In genomic region chr7:140924821-140925421, GRCh38 we compare ENCODE assay signal across 8 cellular contexts. TPM values are rescaled to one million over a fixed set of nuclear protein-coding genes. Genes with fewer than 3 reads are reported as not detected.
A peak's percentile ranks its signal among the peaks of the same experiment; 100 is the strongest.
DNase-seq lines count a peak whose midpoint lies in the region; ATAC-seq and TF ChIP-seq lines count a peak whose summit lies in the region.

Gene BRAF, minus strand, starts transcription at chr7:140924929. Its CDS starts 226 bp downstream, at chr7:140924703.

- ATAC-seq in GM21576 (IDR thresholded peaks at IDR 0.05; ENCODE audit: unreplicated experiment): peak; percentile 50

- DNase-seq in DMS 273 treated with DMSO at 0.1 percent for 48 hours (lab: John Stamatoyannopoulos, UW) (peak; percentile 71), OCI-M2 (lab: John Stamatoyannopoulos, UW; ENCODE audit: unreplicated experiment) (peak; percentile 87), epithelial cell of proximal tubule (ENCODE audit: low read depth) (peak; percentile 32), mucosa of gallbladder (ENCODE audit: low spot score) (peak; percentile 92)
- DNase-seq in activated T-cell treated with anti-CD3 and anti-CD28 coated beads, Interleukin-2, amount 50 U/mL, for 1 hour: peak; percentile 99
- peak; percentile 89 for DNase-seq in stimulated activated CD8-positive, alpha-beta memory T cell treated with anti-CD3 and anti-CD28 coated beads, Interleukin-4, amount 100 ng/mL, for 24 hours (ENCODE audit: low read depth)

- no peak for TF ChIP-seq EP300 in Ishikawa (IDR thresholded peaks at IDR 0.05; ENCODE audit: borderline replicate concordance)

- no peak for TF ChIP-seq CTCF in epithelial cell of proximal tubule (conservative IDR thresholded peaks at IDR 0.05; ENCODE audit: low read depth, low read length)

- H3K4me3 ChIP-seq in epithelial cell of proximal tubule (ENCODE audit: low read depth, low read length): peak within 1 kb of the TSS; percentile 91

- TF ChIP-seq RAD21 in Ishikawa (IDR thresholded peaks at IDR 0.05; ENCODE audit: low read depth): no peak

TF ChIP-seq in Ishikawa, 13 proteins besides CTCF, POLR2A, EP300 and RAD21:
- TF ChIP-seq EGR1 (IDR thresholded peaks at IDR 0.05) (no peak), CEBPB (IDR thresholded peaks at IDR 0.05) (peak; percentile 3; the same call in 1 of the 2 replicates), TEAD4 (IDR thresholded peaks at IDR 0.05) (no peak), TAF1 (IDR thresholded peaks at IDR 0.05; ENCODE audit: low read depth) (no peak; the same call in 1 of the 2 replicates), REST (IDR thresholded peaks at IDR 0.05; ENCODE audit: low read depth) (no peak), USF1 (IDR thresholded peaks at IDR 0.05) (peak; percentile 71), YY1 (IDR thresholded peaks at IDR 0.05; ENCODE audit: low read depth) (no peak), MAX (IDR thresholded peaks at IDR 0.05) (peak; percentile 71; the same call in 1 of the 2 replicates), CREB1 (IDR thresholded peaks at IDR 0.05; ENCODE audit: low read depth) (peak; percentile 98), TCF12 (IDR thresholded peaks at IDR 0.05; ENCODE audit: low read depth) (no peak)

RNA-seq across cellular contexts. Expression of gene BRAF, which starts in this region (rescaled TPM):
- total RNA-seq in epithelial cell of proximal tubule: 7.0 and 7.3 TPM in 2 replicates
- total RNA-seq in mucosa of gallbladder: 33.7 TPM

Comparison
In these comparisons a context has a peak if more than half of its experiments do, and no peak if none do; other contexts are left out.
1. Peak in every context shown above with its lines: DNase-seq, ATAC-seq and H3K4me3 ChIP-seq.
2. DNase-seq: peak in every context shown above with its lines; median percentile 99 in activated T-cell treated with anti-CD3 and anti-CD28 coated beads, Interleukin-2, amount 50 U/mL, for 1 hour; 92 in mucosa of gallbladder; 89 in stimulated activated CD8-positive, alpha-beta memory T cell treated with anti-CD3 and anti-CD28 coated beads, Interleukin-4, amount 100 ng/mL, for 24 hours; 87 in OCI-M2; 71 in DMS 273 treated with DMSO at 0.1 percent for 48 hours; 32 in epithelial cell of proximal tubule.